ENCODE assay signal across 11 cellular contexts in the genomic region with DNA sequence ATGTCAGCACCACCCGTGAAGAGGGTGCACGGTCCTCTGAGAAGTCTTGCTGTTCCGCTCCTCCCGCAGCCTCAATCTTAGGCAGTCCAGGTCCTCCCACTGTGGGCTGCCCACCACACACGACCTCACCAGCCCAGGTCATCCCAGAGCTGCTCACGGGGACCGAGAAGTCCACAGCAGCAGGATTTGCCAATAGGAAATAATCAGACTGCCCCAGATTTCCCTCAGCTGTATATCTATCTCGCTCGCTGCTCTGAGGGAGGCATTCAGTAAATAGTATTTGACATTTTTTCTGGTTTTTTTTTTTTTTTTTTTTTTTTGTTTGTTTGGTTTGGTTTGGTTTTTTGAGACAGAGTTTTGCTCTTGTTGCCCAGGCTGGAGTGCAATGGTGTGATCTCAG.
DNase-seq lines count a peak whose midpoint lies in the region; ATAC-seq, FAIRE-seq and TF ChIP-seq lines count a peak whose summit lies in the region.
"Had no signal": no experiment of that assay in that cellular context is flagged by ENCODE, and none has a peak within 500 bp of the region (broad histone marks: within the 10 kb centered on the region; RNA-seq: fewer than 3 reads in every experiment).

No MANE protein-coding gene starts in this region.

- no peak overlapping the region for H2BK20ac ChIP-seq in H1 (ENCODE audit: low read length)

- H2BK15ac ChIP-seq in H1 (ENCODE audit: low read length): no peak overlapping the region; the same call in 1 of the 2 replicates

- POLR2A ChIA-PET in H1 (lab: Charles Lee; ENCODE audit: partially characterized antibody): interaction anchor here (0.6 kb wide), 1 partner anchor 42 kb away, joined by 4 read pairs; no protein-coding TSS in a partner anchor

- TF ChIP-seq EP300 in H1 (IDR thresholded peaks at IDR 0.05; ENCODE audit: borderline replicate concordance in 1 of 2, low read depth in 2 of 2, low read length in 2 of 2): no peak

- H3K23me2 ChIP-seq in H1 (ENCODE audit: low read depth, low read length): no peaks in the 10 kb centered on the region

- no peak overlapping the region; a peak in 1 of 4 replicates for H3K4me2 ChIP-seq in H1 (ENCODE audit: insufficient read depth in 1 of 2, low read depth in 2 of 2, low read length in 2 of 2)

- no peak for FAIRE-seq in H1 (lab: Jason Lieb, UNC)

- H4K8ac ChIP-seq in H1 (ENCODE audit: extremely low read depth, insufficient read depth, low read length): no peak overlapping the region; the same call in 1 of the 2 replicates

- H2BK5ac ChIP-seq in H1 (ENCODE audit: low read depth, low read length): no peak overlapping the region

- intact Hi-C loops in Right ventricle myocardium inferior (cut with DNase I) (loop anchor here (1.0 to 10.0 kb wide), 4 partner anchors 83 to 144 kb away; no protein-coding TSS in a partner anchor), uterus (cut with DNase I; ENCODE audit: low total_unique reads) (no loop called here)

- H3K79me2 ChIP-seq in H1 (ENCODE audit: control insufficient read depth in 1 of 2, insufficient read depth in 2 of 2, low read length in 2 of 2): no peaks in the 10 kb centered on the region; a peak in 1 of 4 replicates

- no peak overlapping the region for H3K4ac ChIP-seq in H1 (replicated peaks; ENCODE audit: insufficient read length, low read depth, low read length)

- no peak for TF ChIP-seq RAD21 in H1 (IDR thresholded peaks at IDR 0.05 in 1 of 2, conservative IDR thresholded peaks at IDR 0.05 in 1 of 2; ENCODE audit: low read depth in 2 of 2, low read length in 2 of 2)

- DNase-seq in cardiac muscle cell (ENCODE audit: low read depth in 1 of 2, low spot score in 1 of 2): no peak
- DNase-seq in Right ventricle myocardium inferior (ENCODE audit: missing footprints): no peak
- no peak for DNase-seq in H1 (ENCODE audit: low read depth in 1 of 2, low spot score in 2 of 2)
- DNase-seq in uterus: no peak
- no peak for DNase-seq in WERI-Rb-1
- no peak for DNase-seq in central memory CD4-positive, alpha-beta T cell
- DNase-seq: colonic mucosa, NCI-H146, RPMI8226 had no signal

- H3K18ac ChIP-seq in H1 (ENCODE audit: extremely low read depth, low read length): 0 out of 2 replicates have a peak overlapping the region, but pooled peaks have one; percentile 1

- H3K27ac ChIP-seq in cardiac muscle cell (peak overlapping the region; percentile 78), H1 (ENCODE audit: low read depth, low read length) (no peak overlapping the region), uterus (peak overlapping the region; percentile 69 to 71), WERI-Rb-1 (no peak overlapping the region)
- H3K27ac ChIP-seq: colonic mucosa had no signal

- H3K36me3 ChIP-seq in cardiac muscle cell (no peaks in the 10 kb centered on the region), H1 (ENCODE audit: control insufficient read depth in 2 of 4, insufficient read depth in 4 of 4, low read length in 3 of 4) (no peaks in the 10 kb centered on the region), neuron (ENCODE audit: insufficient read depth, low read length) (peaks cover 14% of the 10 kb centered on the region), uterus (no peaks in the 10 kb centered on the region), WERI-Rb-1 (no peaks in the 10 kb centered on the region)
- H3K36me3 ChIP-seq: colonic mucosa had no signal

- no peak overlapping the region for H3K23ac ChIP-seq in H1 (ENCODE audit: insufficient read length)

- no peaks in the 10 kb centered on the region for H3K27me3 ChIP-seq in cardiac muscle cell
- peaks cover 0 to 7% (median 2%) of the 10 kb centered on the region in 4 experiments; a peak in 3 of 7 replicates for H3K27me3 ChIP-seq in H1 (replicated peaks in 1 of 4; ENCODE audit: control insufficient read depth in 3 of 4, extremely low read depth in 1 of 4, insufficient read depth in 3 of 4, low read length in 3 of 4)
- no peaks in the 10 kb centered on the region for H3K27me3 ChIP-seq in neuron (ENCODE audit: insufficient read depth, low read length)
- no peaks in the 10 kb centered on the region for H3K27me3 ChIP-seq in uterus
- no peaks in the 10 kb centered on the region for H3K27me3 ChIP-seq in WERI-Rb-1 (ENCODE audit: insufficient read depth, low read depth, severe bottlenecking)
- H3K27me3 ChIP-seq: colonic mucosa had no signal

- H3K4me1 ChIP-seq in cardiac muscle cell (ENCODE audit: low read depth) (peaks cover 13% of the 10 kb centered on the region), H1 (replicated peaks in 1 of 4; ENCODE audit: control insufficient read depth in 3 of 4, insufficient read depth in 4 of 4, low read length in 3 of 4) (peaks cover 3 to 18% (median 11%) of the 10 kb centered on the region in 4 experiments), neuron (ENCODE audit: insufficient read depth, low read length) (peaks cover 36% of the 10 kb centered on the region), uterus (peaks cover 4 to 5% of the 10 kb centered on the region in 2 donors)
- H3K4me1 ChIP-seq: colonic mucosa had no signal

- H3K9ac ChIP-seq in H1 (replicated peaks in 1 of 4; ENCODE audit: extremely low read depth in 1 of 4, low read depth in 3 of 4, low read length in 3 of 4): no peak overlapping the region

- H3K14ac ChIP-seq in H1 (ENCODE audit: insufficient read length): no peak overlapping the region

- no peak overlapping the region for H4K5ac ChIP-seq in H1 (ENCODE audit: insufficient read length, low read depth, low read length)

- TF ChIP-seq POLR2A in H1 (IDR thresholded peaks at IDR 0.05; ENCODE audit: control extremely low read depth in 1 of 2, low read depth in 2 of 2, low read length in 2 of 2) (no peak), uterus (IDR thresholded peaks at IDR 0.05) (no peak)

- H3K4me3 ChIP-seq in cardiac muscle cell: no peak overlapping the region
- no peak overlapping the region for H3K4me3 ChIP-seq in H1 (ENCODE audit: extremely low read depth in 1 of 4, insufficient read depth in 2 of 4, low read depth in 3 of 4, low read length in 4 of 4)
- H3K4me3 ChIP-seq in neuron (ENCODE audit: low read length): peak overlapping the region; percentile 49
- H3K4me3 ChIP-seq in uterus: peak overlapping the region in 1 of 2 donors; percentile 33
- no peak overlapping the region for H3K4me3 ChIP-seq in WERI-Rb-1 (ENCODE audit: low read depth, low read length)
- H3K4me3 ChIP-seq: colonic mucosa had no signal

- TF ChIP-seq CTCF in cardiac muscle cell (IDR thresholded peaks at IDR 0.05; ENCODE audit: low read depth, low read length): no peak
- TF ChIP-seq CTCF in H1 (IDR thresholded peaks at IDR 0.05; ENCODE audit: control extremely low read depth in 1 of 3, insufficient read depth in 1 of 3, low read depth in 1 of 3, low read length in 3 of 3): no peak
- no peak for TF ChIP-seq CTCF in uterus (IDR thresholded peaks at IDR 0.05)
- TF ChIP-seq CTCF in WERI-Rb-1 (IDR thresholded peaks at IDR 0.05; ENCODE audit: low read depth, low read length): no peak

- H2BK120ac ChIP-seq in H1 (replicated peaks; ENCODE audit: low read depth, low read length): no peak overlapping the region

- no peak for ATAC-seq in Right ventricle myocardium inferior
- ATAC-seq in GM18511 (IDR thresholded peaks at IDR 0.05; ENCODE audit: unreplicated experiment): no peak

- H2AFZ ChIP-seq in H1 (ENCODE audit: low read length) (no peak overlapping the region), neuron (ENCODE audit: low read depth, low read length) (no peak overlapping the region)

- no peak overlapping the region for H3K56ac ChIP-seq in H1 (replicated peaks; ENCODE audit: insufficient read length, low read depth, low read length)

- 0 out of 2 replicates have a peak overlapping the region, but pooled peaks have one; percentile 41 for H2BK12ac ChIP-seq in H1 (ENCODE audit: low read depth, low read length)

- no peak overlapping the region for H4K91ac ChIP-seq in H1 (replicated peaks; ENCODE audit: insufficient read length, low read length)

- no peaks in the 10 kb centered on the region for H3K9me3 ChIP-seq in cardiac muscle cell (ENCODE audit: low read depth)
- no peaks in the 10 kb centered on the region for H3K9me3 ChIP-seq in H1 (ENCODE audit: insufficient read depth in 2 of 2, low read depth in 1 of 2, low read length in 1 of 2)
- H3K9me3 ChIP-seq in neuron (ENCODE audit: low read length): no peaks in the 10 kb centered on the region
- no peaks in the 10 kb centered on the region for H3K9me3 ChIP-seq in uterus
- no peaks in the 10 kb centered on the region for H3K9me3 ChIP-seq in WERI-Rb-1 (ENCODE audit: severe bottlenecking)
- H3K9me3 ChIP-seq: colonic mucosa had no signal

- CTCF ChIA-PET in H1 (lab: Charles Lee; ENCODE audit: partially characterized antibody): interaction anchor here (1.0 to 1.9 kb wide), 4 partner anchors 25 to 182 kb away, joined by 3 to 4 read pairs (median 4); no protein-coding TSS in a partner anchor

- H2AK5ac ChIP-seq in H1 (ENCODE audit: low read depth, low read length): no peak overlapping the region

- peaks cover 3% of the 10 kb centered on the region; the same call in 1 of the 2 replicates for H3K79me1 ChIP-seq in H1 (ENCODE audit: low read depth, low read length)

- H4K20me1 ChIP-seq in H1 (replicated peaks in 1 of 2; ENCODE audit: control insufficient read depth in 1 of 2, insufficient read depth in 2 of 2, low read length in 2 of 2): no peaks in the 10 kb centered on the region

- 95% methylated on average over 8 of the region's 9 CpGs; no CpG with 5 or more reads in 1 of the 2 experiments for WGBS in H1 (ENCODE audit: extremely low coverage in 1 of 2, insufficient coverage in 1 of 2, insufficient read length in 1 of 2, insufficient replicate concordance in 2 of 2, low coverage in 1 of 2, low lambda C conversion rate in 2 of 2, missing lambda C conversion rate in 1 of 2), 2 experiments

TF ChIP-seq in H1, 55 proteins besides CTCF, POLR2A, EP300 and RAD21:
- no peak for TF ChIP-seq TBP (IDR thresholded peaks at IDR 0.05; ENCODE audit: low read depth, low read length)
- no peak for TF ChIP-seq YY1 (IDR thresholded peaks at IDR 0.05; ENCODE audit: low read depth, low read length)
- no peak for TF ChIP-seq JUND (IDR thresholded peaks at IDR 0.05; ENCODE audit: low read length)
- TF ChIP-seq GABPA (IDR thresholded peaks at IDR 0.05; ENCODE audit: borderline replicate concordance, insufficient read depth, low read length): no peak
- no peak for TF ChIP-seq TEAD4 (IDR thresholded peaks at IDR 0.05; ENCODE audit: low read depth, low read length)
- no peak for TF ChIP-seq TAF1 (IDR thresholded peaks at IDR 0.05; ENCODE audit: low read depth, low read length)
- no peak for TF ChIP-seq FOSL1 (IDR thresholded peaks at IDR 0.05; ENCODE audit: insufficient read depth, low read depth, low read length)
- TF ChIP-seq ZNF274 (IDR thresholded peaks at IDR 0.05; ENCODE audit: borderline replicate concordance, extremely low read depth, low read length): no peak

Comparison
In these comparisons a context has a peak if more than half of its experiments do, and no peak if none do; other contexts are left out.
1. H3K27ac ChIP-seq: peak in cardiac muscle cell (single experiment) and uterus (2 of 2); none in H1 (single experiment) and WERI-Rb-1 (single experiment).